Comparison of ENCODE assay signal across 8 cellular contexts in the genomic region with DNA sequence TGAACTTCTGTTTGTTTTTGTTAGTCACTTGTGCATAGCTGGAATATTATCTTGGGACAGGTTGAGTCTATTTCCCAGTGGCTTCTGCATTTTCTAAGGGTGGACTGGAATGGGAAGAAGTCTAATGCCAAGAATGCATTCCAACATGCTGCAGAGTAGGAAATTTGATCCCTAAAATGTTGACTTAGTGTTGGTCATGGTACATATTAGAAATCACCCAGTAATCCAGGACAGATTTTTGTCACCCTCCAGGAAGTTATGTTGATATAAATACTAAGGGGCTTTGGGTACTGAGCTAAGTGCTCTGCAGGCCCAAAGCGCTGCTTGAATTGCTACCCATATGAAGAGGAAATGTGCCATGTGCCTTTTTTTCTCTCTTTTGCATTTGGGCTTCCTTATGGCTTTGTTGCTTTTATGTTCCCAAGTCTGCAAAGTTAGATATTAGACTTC. TPM values are rescaled to one million over a fixed set of nuclear protein-coding genes. Genes with fewer than 3 reads are reported as not detected.
DNase-seq lines count a peak whose midpoint lies in the region; ATAC-seq and TF ChIP-seq lines count a peak whose summit lies in the region.

No MANE protein-coding gene starts in this region.

- H3K36me3 ChIP-seq in esophagus squamous epithelium: peaks cover 0 to 30% (median 0%) of the 10 kb centered on the region in 3 donors
- H3K36me3 ChIP-seq in rectal smooth muscle tissue (ENCODE audit: control insufficient read depth, insufficient read depth, low read length): no peaks in the 10 kb centered on the region

- no peak for ATAC-seq in GM19351 (IDR thresholded peaks at IDR 0.05; ENCODE audit: unreplicated experiment)

- TF ChIP-seq CTCF in esophagus squamous epithelium (IDR thresholded peaks at IDR 0.05): no peak

- intact Hi-C loops in esophagus squamous epithelium (cut with DNase I): no loop called here

- H3K27me3 ChIP-seq in esophagus squamous epithelium: no peaks in the 10 kb centered on the region
- no peaks in the 10 kb centered on the region for H3K27me3 ChIP-seq in rectal smooth muscle tissue (ENCODE audit: control insufficient read depth, insufficient read depth, low read length)

- peak overlapping the region in 1 of 4 donors; percentile 24 for H3K4me3 ChIP-seq in esophagus squamous epithelium
- no peak overlapping the region for H3K4me3 ChIP-seq in rectal smooth muscle tissue (ENCODE audit: low read length)

- H3K27ac ChIP-seq in esophagus squamous epithelium (peak overlapping the region; percentile 22 to 72 (median 50)), rectal smooth muscle tissue (ENCODE audit: low read depth, low read length) (peak overlapping the region; percentile 32)

- H3K4me1 ChIP-seq in esophagus squamous epithelium: peaks cover 62 to 90% (median 68%) of the 10 kb centered on the region in 3 donors
- peaks cover 35% of the 10 kb centered on the region for H3K4me1 ChIP-seq in rectal smooth muscle tissue (ENCODE audit: control insufficient read depth, insufficient read depth, low read length)

- no peaks in the 10 kb centered on the region for H3K9me3 ChIP-seq in esophagus squamous epithelium

- no peak overlapping the region for H3K9ac ChIP-seq in rectal smooth muscle tissue (ENCODE audit: low read length)

- TF ChIP-seq POLR2A in esophagus squamous epithelium (IDR thresholded peaks at IDR 0.05): no peak

- 24 to 38% methylated on average over 1 of the region's 1 CpG for WGBS in esophagus squamous epithelium, 2 donors

- DNase-seq in EH (ENCODE audit: low read depth): peak; percentile 97
- DNase-seq in OCI-M1 (lab: John Stamatoyannopoulos, UW): peak; percentile 25
- no peak for DNase-seq in esophagus squamous epithelium (lab: John Stamatoyannopoulos, UW)
- DNase-seq in superior temporal gyrus (ENCODE audit: extremely low spot score): no peak
- DNase-seq in UCSD-AML1 (lab: John Stamatoyannopoulos, UW; ENCODE audit: unreplicated experiment): no peak
- DNase-seq in stimulated activated naive CD4-positive, alpha-beta T cell (lab: John Stamatoyannopoulos, UW): no peak

RNA-seq across cellular contexts. Expression of a gene that starts 10.0 kb away (rescaled TPM):
- 10 to 100 TPM; 23.9 to 60.2 (median 43.5) TPM for total RNA-seq in esophagus squamous epithelium

Comparison
In these comparisons a context has a peak if more than half of its experiments do, and no peak if none do; other contexts are left out.
1. DNase-seq: peak in EH (single experiment) and OCI-M1 (single experiment); none in esophagus squamous epithelium (single experiment), superior temporal gyrus (single experiment), UCSD-AML1 (single experiment) and stimulated activated naive CD4-positive, alpha-beta T cell (0 of 6).